14 cellular contexts compared by ENCODE assay signal in genomic region chr9:87428659-87429058, GRCh38.
"Had no signal": no experiment of that assay in that cellular context is flagged by ENCODE, and none has a peak within 500 bp of the region (broad histone marks: within the 10 kb centered on the region; RNA-seq: fewer than 3 reads in every experiment).

No MANE protein-coding gene starts in this region.

- DNase-seq: activated CD4-positive, alpha-beta T cell treated with anti-CD3 and anti-CD28 coated beads, Interleukin-2, amount 10 ng/mL, durations not matched to agents 7 days and 5 days; activated naive CD8-positive, alpha-beta T cell treated with anti-CD3 and anti-CD28 coated beads for 36 hours; brain microvascular endothelial cell; cortex of kidney; effector CD4-positive, alpha-beta T cell; esophagus squamous epithelium; head of caudate nucleus; sigmoid colon; spleen; stimulated activated naive CD8-positive, alpha-beta T cell treated with anti-CD3 and anti-CD28 coated beads, Interleukin-15, amount 100 ng/mL, for 72 hours; T-helper 2 cell; tibial artery; uterus had no signal

- H3K27ac ChIP-seq: brain microvascular endothelial cell, esophagus squamous epithelium, sigmoid colon, spleen, tibial artery, uterus had no signal

- H3K27me3 ChIP-seq: brain microvascular endothelial cell, sigmoid colon, spleen, tibial artery, uterus had no signal

- H3K4me3 ChIP-seq: esophagus squamous epithelium, lung, sigmoid colon, spleen, tibial artery, uterus had no signal

- H3K4me1 ChIP-seq: sigmoid colon, spleen, tibial artery, uterus had no signal

- ATAC-seq: stimulated activated naive CD8-positive, alpha-beta T cell treated with anti-CD3 and anti-CD28 coated beads, Interleukin-15, amount 100 ng/mL, for 72 hours had no signal

- H3K36me3 ChIP-seq: brain microvascular endothelial cell, esophagus squamous epithelium, sigmoid colon, spleen, tibial artery, uterus had no signal
